10 cellular contexts compared by ENCODE assay signal in genomic region chr11:23078289-23078971, GRCh38.
DNase-seq lines count a peak whose midpoint lies in the region; ATAC-seq lines count a peak whose summit lies in the region.
"Had no signal": no experiment of that assay in that cellular context is flagged by ENCODE, and none has a peak within 500 bp of the region (broad histone marks: within the 10 kb centered on the region; RNA-seq: fewer than 3 reads in every experiment).

No MANE protein-coding gene starts in this region.

- ATAC-seq in GM19043 (IDR thresholded peaks at IDR 0.05; ENCODE audit: low read depth, unreplicated experiment) = peak; percentile 80
- peak; percentile 69 for ATAC-seq in HG02840 (IDR thresholded peaks at IDR 0.05; ENCODE audit: low FRiP score, unreplicated experiment)
- ATAC-seq: activated CD4-positive, alpha-beta T cell treated with anti-CD3 and anti-CD28 coated beads for 36 hours had no signal

- intact Hi-C loops in cardiac septum (cut with DNase I) = no loop called here

- peak; percentile 5 for DNase-seq in M059J (ENCODE audit: low read depth)
- peak; percentile 38 for DNase-seq in non-pigmented ciliary epithelial cell (ENCODE audit: low read depth)
- no peak for DNase-seq in stimulated activated CD4-positive, alpha-beta T cell treated with anti-CD3 and anti-CD28 coated beads, Interleukin-4, amount 100 ng/mL, for 24 hours
- DNase-seq in OCI-M2 (lab: John Stamatoyannopoulos, UW; ENCODE audit: unreplicated experiment) = no peak
- no peak for DNase-seq in activated CD4-positive, alpha-beta T cell treated with anti-CD3 and anti-CD28 coated beads, Interleukin-2, amount 50 U/mL, for 4 hours
- no peak for DNase-seq in cardiac septum (ENCODE audit: low spot score)
- DNase-seq: activated CD4-positive, alpha-beta T cell treated with anti-CD3 and anti-CD28 coated beads for 36 hours; NCI-H446 treated with DMSO at 0.1 percent for 48 hours had no signal

Comparison
In these comparisons a context has a peak if more than half of its experiments do, and no peak if none do; other contexts are left out.
1. DNase-seq: peak in M059J (single experiment) and non-pigmented ciliary epithelial cell (single experiment); none in stimulated activated CD4-positive, alpha-beta T cell treated with anti-CD3 and anti-CD28 coated beads, Interleukin-4, amount 100 ng/mL, for 24 hours (single experiment), OCI-M2 (single experiment), activated CD4-positive, alpha-beta T cell treated with anti-CD3 and anti-CD28 coated beads, Interleukin-2, amount 50 U/mL, for 4 hours (0 of 2) and cardiac septum (single experiment).